8 cellular contexts compared by ENCODE assay signal in the genomic region with DNA sequence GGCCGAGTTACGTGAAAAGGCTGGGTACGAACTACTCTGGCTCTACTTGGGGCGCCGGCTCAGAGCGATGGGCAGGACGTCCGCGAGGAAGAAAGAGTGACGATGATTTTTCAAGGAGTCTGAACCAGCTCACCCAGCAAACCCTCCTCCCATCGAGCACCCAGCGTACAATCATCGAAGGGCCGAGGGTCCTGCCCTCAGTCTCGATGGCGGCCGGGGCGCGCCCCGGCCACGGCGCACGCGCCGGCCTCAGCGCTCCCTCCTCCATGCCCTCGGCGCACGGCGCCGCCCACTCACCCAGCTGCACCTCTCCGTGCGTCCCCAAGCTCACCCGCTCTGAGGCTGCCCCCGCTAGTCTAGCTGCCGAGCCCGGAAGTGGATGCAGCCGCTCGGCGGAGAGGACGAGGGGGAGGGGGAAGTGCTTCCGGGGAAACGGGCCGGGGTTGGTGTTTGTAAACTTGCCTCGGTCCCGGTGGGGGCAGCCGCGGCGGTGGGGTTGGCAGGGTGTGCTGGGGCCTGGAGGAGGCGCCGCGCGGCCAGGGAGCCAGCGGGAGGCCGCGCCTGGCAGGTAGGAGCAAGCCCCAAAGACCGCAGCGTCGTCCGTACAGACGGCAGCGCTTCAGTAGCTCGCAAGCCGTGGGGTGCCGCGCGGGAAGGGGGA. TPM values are rescaled to one million over a fixed set of nuclear protein-coding genes. Genes with fewer than 3 reads are reported as not detected.
DNase-seq lines count a peak whose midpoint lies in the region; ATAC-seq and TF ChIP-seq lines count a peak whose summit lies in the region.

TSS of gene CSAD (minus strand) at position 656 of the 661 bp plus-strand sequence. CDS start 7,455 bp downstream, outside the sequence.
TSS of gene ZNF740 (plus strand) at position 453 of the 661 bp plus-strand sequence. CDS start 1,262 bp downstream, outside the sequence.

- H3K27ac ChIP-seq in KMS-11 (peak within 1 kb of the TSS; percentile 79), Panc1 (ENCODE audit: low read length) (peak within 1 kb of the TSS; percentile 98), muscle layer of duodenum (ENCODE audit: low read length) (peak within 1 kb of the TSS; percentile 80)

- H3K4me1 ChIP-seq in KMS-11 (ENCODE audit: low read depth, poor library complexity, severe bottlenecking): peaks cover 63% of the 10 kb centered on the region
- peaks cover 30% of the 10 kb centered on the region for H3K4me1 ChIP-seq in Panc1 (ENCODE audit: control insufficient read depth, insufficient read depth, low read length)
- peaks cover 21 to 41% of the 10 kb centered on the region in 2 donors for H3K4me1 ChIP-seq in muscle layer of duodenum (ENCODE audit: control insufficient read depth in 1 of 2, insufficient read depth in 2 of 2, low read length in 2 of 2)

- peak within 1 kb of the TSS; percentile 78 for H2AFZ ChIP-seq in KMS-11 (ENCODE audit: low read depth)

- H3K9me3 ChIP-seq in Panc1 (ENCODE audit: control insufficient read depth, insufficient read depth, low read depth, low read length) (no peaks in the 10 kb centered on the region), muscle layer of duodenum (ENCODE audit: control insufficient read depth in 1 of 2, low read length in 2 of 2) (no peaks in the 10 kb centered on the region)

- TF ChIP-seq CTCF in KMS-11 (conservative IDR thresholded peaks at IDR 0.05; ENCODE audit: low read depth, low read length) (no peak; the same call in 1 of the 2 replicates), Panc1 (IDR thresholded peaks at IDR 0.05) (no peak)

- peaks cover 52% of the 10 kb centered on the region for H3K4me1 Mint-ChIP-seq in activated T-cell treated with anti-CD3 and anti-CD28 coated beads, Interleukin-2, amount 50 U/mL, for 4 hours (ENCODE audit: low read depth)

- H3K27me3 ChIP-seq in KMS-11 (ENCODE audit: insufficient read depth, low read depth) (no peaks in the 10 kb centered on the region), Panc1 (ENCODE audit: control insufficient read depth, insufficient read depth, low read length) (no peaks in the 10 kb centered on the region), muscle layer of duodenum (ENCODE audit: low read depth, low read length) (no peaks in the 10 kb centered on the region)

- no peaks in the 10 kb centered on the region for H3K36me3 ChIP-seq in KMS-11 (ENCODE audit: insufficient read depth)
- peaks cover 4% of the 10 kb centered on the region for H3K36me3 ChIP-seq in Panc1 (ENCODE audit: control insufficient read depth, insufficient read depth, low read length)
- H3K36me3 ChIP-seq in muscle layer of duodenum (ENCODE audit: control insufficient read depth in 1 of 2, insufficient read depth in 2 of 2, low read length in 2 of 2): peaks cover 22 to 24% of the 10 kb centered on the region in 2 donors

- peaks cover 15% of the 10 kb centered on the region for H3K36me3 Mint-ChIP-seq in activated T-cell treated with anti-CD3 and anti-CD28 coated beads, Interleukin-2, amount 50 U/mL, for 4 hours (ENCODE audit: insufficient read depth)

- no peaks in the 10 kb centered on the region for H3K27me3 Mint-ChIP-seq in activated T-cell treated with anti-CD3 and anti-CD28 coated beads, Interleukin-2, amount 50 U/mL, for 4 hours (ENCODE audit: low read depth)

- H3K4me3 ChIP-seq in KMS-11 (IDR thresholded peaks at IDR 0.05; ENCODE audit: insufficient read depth, low read depth, low read length) (peak within 1 kb of the TSS; percentile 96), Panc1 (ENCODE audit: low read depth in 2 of 2, low read length in 2 of 2) (peak within 1 kb of the TSS; percentile 70 to 74), muscle layer of duodenum (ENCODE audit: low read depth in 1 of 2, low read length in 2 of 2) (peak within 1 kb of the TSS; percentile 77 to 86)

- in situ Hi-C loops in Panc1 (cut with HindIII; ENCODE audit: low pct_unique_long_range_greater_than_20kb, low sequenced_read_pairs): no loop called here

- H3K9me3 Mint-ChIP-seq in activated T-cell treated with anti-CD3 and anti-CD28 coated beads, Interleukin-2, amount 50 U/mL, for 4 hours: no peaks in the 10 kb centered on the region

- ATAC-seq in GM21737 (IDR thresholded peaks at IDR 0.05; ENCODE audit: unreplicated experiment): peak; percentile 92
- peak; percentile 99 for ATAC-seq in Panc1
- ATAC-seq in activated T-cell treated with anti-CD3 and anti-CD28 coated beads, Interleukin-2, amount 50 U/mL, for 4 hours: peak; percentile 95
- ATAC-seq in esophagus mucosa: peak; percentile 97

- H3K9ac ChIP-seq in KMS-11: peak within 1 kb of the TSS; percentile 62

- DNase-seq in DMS53 (lab: John Stamatoyannopoulos, UW) (peak; percentile 99), Panc1 (ENCODE audit: low read depth, low spot score) (peak; percentile 85)
- DNase-seq in activated T-cell treated with anti-CD3 and anti-CD28 coated beads, Interleukin-2, amount 50 U/mL, for 4 hours: peak; percentile 97
- peak; percentile 94 for DNase-seq in stimulated activated CD8-positive, alpha-beta memory T cell treated with anti-CD3 and anti-CD28 coated beads, Interleukin-7, amount 100 ng/mL, for 24 hours (ENCODE audit: low read depth)

- POLR2A ChIA-PET in Panc1 (lab: Charles Lee): interaction anchor here (0.6 to 1.2 kb wide), 8 partner anchors 9 to 199 kb away, joined by 3 to 17 read pairs (median 3); partner anchors contain the start of gene SPRYD3

- no peaks in the 10 kb centered on the region for H4K20me1 ChIP-seq in KMS-11 (ENCODE audit: insufficient read depth)

- intact Hi-C loops in Panc1 (cut with micrococcal nuclease; ENCODE audit: unreplicated experiment): no loop called here

- CTCF ChIA-PET in Panc1 (lab: Charles Lee): interaction anchor here (0.6 to 0.7 kb wide), 7 partner anchors 27 to 241 kb away, joined by 3 to 6 read pairs (median 3); partner anchors contain the start of gene ITGB7

- BruUV-seq in Panc1 (replicated peaks; lab: Mats Ljungman, UMichigan): no TSS peak

- H3K4me3 Mint-ChIP-seq in activated T-cell treated with anti-CD3 and anti-CD28 coated beads, Interleukin-2, amount 50 U/mL, for 4 hours: peak within 1 kb of the TSS; percentile 97

- peaks cover 42% of the 10 kb centered on the region for H3K79me2 ChIP-seq in KMS-11 (ENCODE audit: insufficient read depth, low read depth)

- H3K4me2 ChIP-seq in KMS-11: peak within 1 kb of the TSS; percentile 80

RNA-seq across cellular contexts. Expression of gene CSAD, which starts in this region (rescaled TPM):
- total RNA-seq in Panc1 (2021; ENCODE audit: unreplicated experiment) (15.4 TPM), esophagus mucosa (17.1 TPM)
- polyA plus RNA-seq in Panc1 (2012; ENCODE audit: insufficient read length): 12.5 TPM
- 10 to 100 TPM in 1 of 3 donors, 1 to 10 TPM in 2; 8.0 to 10.6 (median 9.3) TPM for total RNA-seq in activated T-cell treated with anti-CD3 and anti-CD28 coated beads, Interleukin-2, amount 50 U/mL, for 4 hours

RNA-seq across cellular contexts. Expression of gene ZNF740, which starts in this region (rescaled TPM):
- 46.8 TPM for total RNA-seq in Panc1 (2021; ENCODE audit: unreplicated experiment)
- polyA plus RNA-seq in Panc1 (2012; ENCODE audit: insufficient read length): 29.9 TPM
- 10 to 100 TPM; 29.7 to 41.5 (median 36.6) TPM for total RNA-seq in activated T-cell treated with anti-CD3 and anti-CD28 coated beads, Interleukin-2, amount 50 U/mL, for 4 hours
- total RNA-seq in esophagus mucosa: 19.6 TPM

Comparison
In these comparisons a context has a peak if more than half of its experiments do, and no peak if none do; other contexts are left out.
1. Peak in every context shown above with its lines: DNase-seq, ATAC-seq, H3K4me3 ChIP-seq and H3K27ac ChIP-seq.